In the genomic region with DNA sequence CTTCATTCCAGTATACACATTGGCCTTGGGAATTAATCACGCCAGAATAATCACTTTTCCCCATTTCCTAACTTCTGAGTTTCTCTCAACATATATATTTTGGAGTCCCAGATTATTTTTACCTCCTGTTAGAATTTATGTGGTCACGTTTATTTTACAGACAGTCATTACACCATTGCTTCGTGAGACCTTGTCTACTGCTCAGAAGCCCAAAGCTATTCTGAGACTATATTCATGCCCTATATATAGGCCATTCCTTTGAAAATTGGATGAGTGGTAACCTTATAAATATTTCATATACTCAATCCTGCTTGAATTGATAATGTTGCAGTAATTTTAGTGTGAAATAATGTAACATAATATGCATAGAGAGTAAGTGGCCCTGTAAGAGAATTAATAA, we compare ENCODE assay signal across 6 cellular contexts.
"Had no signal": no experiment of that assay in that cellular context is flagged by ENCODE, and none has a peak within 500 bp of the region (broad histone marks: within the 10 kb centered on the region; RNA-seq: fewer than 3 reads in every experiment).

No MANE protein-coding gene starts in this region.

- H3K9me3 ChIP-seq: HAP-1 had no signal

- ATAC-seq: HCT116 had no signal

- H3K9ac ChIP-seq: GM23248 had no signal

- H3K36me3 ChIP-seq: HAP-1 had no signal

- H3K4me3 ChIP-seq: GM23248, HAP-1 had no signal

- H2AFZ ChIP-seq: GM23248 had no signal

- H3K27ac ChIP-seq: GM23248 had no signal

- H3K4me1 ChIP-seq: HAP-1 had no signal

- DNase-seq: GOT3, H7, KBM-7 had no signal
